In genomic region chr2:175363719-175364118, GRCh38 we compare ENCODE assay signal across 22 cellular contexts.
DNase-seq lines count a peak whose midpoint lies in the region; ATAC-seq and TF ChIP-seq lines count a peak whose summit lies in the region.
"Had no signal": no experiment of that assay in that cellular context is flagged by ENCODE, and none has a peak within 500 bp of the region (broad histone marks: within the 10 kb centered on the region; RNA-seq: fewer than 3 reads in every experiment).

No MANE protein-coding gene starts in this region.

- no peak overlapping the region for H3K4me3 Mint-ChIP-seq in progenitor cell of endocrine pancreas (ENCODE audit: low read depth)
- H3K4me3 Mint-ChIP-seq: activated naive CD8-positive, alpha-beta T cell treated with anti-CD3 and anti-CD28 coated beads, Interleukin-2, amount 10 ng/mL, durations not matched to agents 7 days and 5 days; brain; GM23338; naive B cell had no signal

- H3K27ac Mint-ChIP-seq in progenitor cell of endocrine pancreas, result no peak overlapping the region
- H3K27ac Mint-ChIP-seq: activated naive CD8-positive, alpha-beta T cell treated with anti-CD3 and anti-CD28 coated beads, Interleukin-2, amount 10 ng/mL, durations not matched to agents 7 days and 5 days; brain; GM23338; naive B cell had no signal

- intact Hi-C loops in transverse colon (cut with DNase I; ENCODE audit: low total_unique reads) (no loop called here), left cardiac atrium (cut with DNase I) (loop anchor here (10.0 kb wide), 2 partner anchors 321 to 721 kb away; partner anchors contain the start of gene EVX2 (in 1 of the 2))

- H3K9me3 ChIP-seq in transverse colon, result no peaks in the 10 kb centered on the region
- H3K9me3 ChIP-seq: tibial artery had no signal

- no peaks in the 10 kb centered on the region for H3K9me3 Mint-ChIP-seq in progenitor cell of endocrine pancreas (ENCODE audit: low read depth)
- H3K9me3 Mint-ChIP-seq: activated naive CD8-positive, alpha-beta T cell treated with anti-CD3 and anti-CD28 coated beads, Interleukin-2, amount 10 ng/mL, durations not matched to agents 7 days and 5 days; brain; GM23338 had no signal

- TF ChIP-seq CTCF in transverse colon (IDR thresholded peaks at IDR 0.05) (no peak), progenitor cell of endocrine pancreas (IDR thresholded peaks at IDR 0.05; ENCODE audit: unreplicated experiment) (no peak)

- no peak for TF ChIP-seq EP300 in transverse colon (IDR thresholded peaks at IDR 0.05; ENCODE audit: low read depth)

- H3K27me3 Mint-ChIP-seq in progenitor cell of endocrine pancreas, result peaks cover 41% of the 10 kb centered on the region

- no peaks in the 10 kb centered on the region for H3K36me3 Mint-ChIP-seq in progenitor cell of endocrine pancreas (ENCODE audit: insufficient read depth)
- H3K36me3 Mint-ChIP-seq: activated naive CD8-positive, alpha-beta T cell treated with anti-CD3 and anti-CD28 coated beads, Interleukin-2, amount 10 ng/mL, durations not matched to agents 7 days and 5 days; brain; naive B cell had no signal

- H3K4me3 ChIP-seq in transverse colon, result no peak overlapping the region
- H3K4me3 ChIP-seq: coronary artery, GM23338, tibial artery had no signal

- DNase-seq in NCI-H1092 treated with DMSO at 0.1 percent for 48 hours (lab: John Stamatoyannopoulos, UW) (peak; percentile 92), NCI-H2081 treated with DMSO at 0.1 percent for 48 hours (lab: John Stamatoyannopoulos, UW) (peak; percentile 88), NCI-H748 (lab: John Stamatoyannopoulos, UW; ENCODE audit: unreplicated experiment) (peak; percentile 98), transverse colon (peak; percentile 9), progenitor cell of endocrine pancreas (ENCODE audit: low spot score, unreplicated experiment) (no peak), left cardiac atrium (no peak)
- DNase-seq: activated naive CD8-positive, alpha-beta T cell treated with anti-CD3 and anti-CD28 coated beads, Interleukin-2, amount 10 ng/mL, durations not matched to agents 7 days and 5 days; AML-193; mammary epithelial cell; naive B cell; NCI-H1048; stimulated activated naive CD4-positive, alpha-beta T cell treated with Interleukin-2 at 50 U/mL for 16 hours; T1000; tibial artery had no signal

- TF ChIP-seq POLR2A in transverse colon (IDR thresholded peaks at IDR 0.05), result no peak

- H3K27ac ChIP-seq in transverse colon, result no peak overlapping the region
- H3K27ac ChIP-seq: coronary artery, KMS-11, tibial artery had no signal

- H3K4me1 ChIP-seq in transverse colon, result peaks cover 0 to 6% (median 0%) of the 10 kb centered on the region in 4 donors
- H3K4me1 ChIP-seq: tibial artery had no signal

- no peaks in the 10 kb centered on the region for H3K4me1 Mint-ChIP-seq in progenitor cell of endocrine pancreas (ENCODE audit: low read depth)
- H3K4me1 Mint-ChIP-seq: activated naive CD8-positive, alpha-beta T cell treated with anti-CD3 and anti-CD28 coated beads, Interleukin-2, amount 10 ng/mL, durations not matched to agents 7 days and 5 days; naive B cell had no signal

- ATAC-seq in HG03354 (IDR thresholded peaks at IDR 0.05; ENCODE audit: poor library complexity, severe bottlenecking, unreplicated experiment) (no peak), left cardiac atrium (no peak)
- ATAC-seq: activated CD4-positive, CD25-positive, alpha-beta regulatory T cell treated with anti-CD3 and anti-CD28 coated beads, Interleukin-2, amount 50 U/mL, for 24 hours; GM23338; sciatic nerve; SK-N-SH treated with all-trans-retinoic acid at 6 μM for 48 hours had no signal

- in situ Hi-C loops in transverse colon (cut with MboI; ENCODE audit: low pct_ligation_motif_present in 1 of 4, low pct_unique_long_range_greater_than_20kb in 1 of 4, low sequenced_read_pairs in 3 of 4), result loop anchor here (10.0 to 25.0 kb wide), 4 partner anchors 324 to 731 kb away; partner anchors contain the start of genes HOXD12 (in 3 of the 4), HOXD13 (in 3 of the 4) and EVX2 (in 2 of the 4)

- 37 to 38% methylated on average over 4 to 5 of the region's 5 CpGs for WGBS in transverse colon (ENCODE audit: low coverage in 1 of 2), 2 donors

- H3K36me3 ChIP-seq in transverse colon, result no peaks in the 10 kb centered on the region
- H3K36me3 ChIP-seq: tibial artery had no signal

- H3K27me3 ChIP-seq in transverse colon, result peaks cover 22% of the 10 kb centered on the region

Comparison
In these comparisons a context has a peak if more than half of its experiments do, and no peak if none do; other contexts are left out.
1. DNase-seq: peak in NCI-H1092 treated with DMSO at 0.1 percent for 48 hours (single experiment), NCI-H2081 treated with DMSO at 0.1 percent for 48 hours (single experiment), NCI-H748 (single experiment) and transverse colon (single experiment); none in progenitor cell of endocrine pancreas (single experiment) and left cardiac atrium (single experiment).